Comparison of ENCODE assay signal across 1 cellular context in genomic region chr1:203080456-203080855, GRCh38.
TF ChIP-seq lines count a peak whose summit lies in the region.

No MANE protein-coding gene starts in this region.

TF ChIP-seq in WTC11, 78 proteins besides CTCF, POLR2A, EP300 and RAD21 (continued from another document):
- TF ChIP-seq ZNF416 (CRISPR knock-in tag; IDR thresholded peaks at IDR 0.05) (no peak), NR3C1 (CRISPR knock-in tag; conservative IDR thresholded peaks at IDR 0.05; ENCODE audit: low read depth) (no peak), ZNF512 (CRISPR knock-in tag; IDR thresholded peaks at IDR 0.05; ENCODE audit: borderline replicate concordance) (no peak)
- TF ChIP-seq, protein P1, sequence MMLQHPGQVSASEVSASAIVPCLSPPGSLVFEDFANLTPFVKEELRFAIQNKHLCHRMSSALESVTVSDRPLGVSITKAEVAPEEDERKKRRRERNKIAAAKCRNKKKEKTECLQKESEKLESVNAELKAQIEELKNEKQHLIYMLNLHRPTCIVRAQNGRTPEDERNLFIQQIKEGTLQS (CRISPR knock-in tag; conservative IDR thresholded peaks at IDR 0.05), result no peak
TF ChIP-seq in WTC11: peak in this region for 0.
